Comparison of ENCODE assay signal across 14 cellular contexts in the genomic region with DNA sequence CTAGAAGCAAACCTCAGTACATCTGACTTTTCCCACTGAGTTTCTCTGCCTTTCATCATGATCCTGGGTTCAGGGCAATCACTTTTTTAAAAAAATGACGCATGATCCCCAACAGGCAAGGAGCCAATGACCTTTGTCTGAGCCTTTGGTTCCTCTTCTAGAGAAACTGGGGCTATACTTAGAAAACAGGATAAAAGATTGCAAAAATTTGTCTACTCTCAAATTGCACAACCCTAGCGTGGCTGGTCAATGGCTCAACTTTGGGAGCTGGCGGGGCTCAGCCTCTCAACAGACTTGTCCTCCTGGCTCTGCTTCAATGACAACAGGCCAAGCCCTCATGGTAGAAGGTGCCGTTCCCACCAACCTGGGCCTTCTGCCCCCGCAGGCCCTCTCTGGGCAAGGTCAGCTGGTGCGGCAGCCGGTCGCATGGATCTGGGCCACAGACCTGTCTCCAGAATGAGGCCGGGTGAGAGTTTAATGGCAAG. TPM values are rescaled to one million over a fixed set of nuclear protein-coding genes. Genes with fewer than 3 reads are reported as not detected.
DNase-seq lines count a peak whose midpoint lies in the region; ATAC-seq and TF ChIP-seq lines count a peak whose summit lies in the region.
"Had no signal": no experiment of that assay in that cellular context is flagged by ENCODE, and none has a peak within 500 bp of the region (broad histone marks: within the 10 kb centered on the region; RNA-seq: fewer than 3 reads in every experiment).

No MANE protein-coding gene starts in this region.

- no TSS peak for BruUV-seq in MCF 10A (replicated peaks; lab: Mats Ljungman, UMichigan)
- BruUV-seq in mammary epithelial cell (replicated peaks; lab: Mats Ljungman, UMichigan) = no TSS peak

- intact Hi-C loops in MCF 10A (cut with micrococcal nuclease) (loop anchor here (2.0 to 10.0 kb wide), 2 partner anchors 50 to 140 kb away; a partner anchor contains a TSS), mammary epithelial cell (cut with micrococcal nuclease) (no loop called here), mucosa of descending colon (cut with DNase I, micrococcal nuclease) (no loop called here), aorta (cut with DNase I) (no loop called here)

- H3K4me2 ChIP-seq in mammary epithelial cell (ENCODE audit: insufficient read depth, low read depth, low read length) = no peak overlapping the region
- H3K4me2 ChIP-seq in osteoblast (ENCODE audit: insufficient read depth, low read length) = no peak overlapping the region

- H3K36me3 ChIP-seq in mammary epithelial cell (ENCODE audit: insufficient read depth, low read length) (no peaks in the 10 kb centered on the region), mucosa of descending colon (ENCODE audit: low read depth) (no peaks in the 10 kb centered on the region), aorta (ENCODE audit: control insufficient read depth in 1 of 2, insufficient read depth in 2 of 2, low read length in 1 of 2) (no peaks in the 10 kb centered on the region), osteoblast (ENCODE audit: insufficient read depth, low read length) (no peaks in the 10 kb centered on the region)

- H3K4me3 ChIP-seq in mammary epithelial cell (replicated peaks in 1 of 3; ENCODE audit: insufficient read depth in 1 of 3, low read depth in 2 of 3, low read length in 3 of 3) (no peak overlapping the region), mucosa of descending colon (no peak overlapping the region), aorta (ENCODE audit: low read length in 2 of 2) (no peak overlapping the region), osteoblast (ENCODE audit: insufficient read depth, low read length) (no peak overlapping the region)

- no peaks in the 10 kb centered on the region for H3K9me3 Mint-ChIP-seq in MCF 10A (ENCODE audit: unreplicated experiment)
- H3K9me3 Mint-ChIP-seq: type B pancreatic cell had no signal

- H3K9me3 ChIP-seq in mammary epithelial cell (replicated peaks; ENCODE audit: insufficient read depth, low read length) (no peaks in the 10 kb centered on the region), mucosa of descending colon (no peaks in the 10 kb centered on the region), aorta (ENCODE audit: control insufficient read depth, low read length) (no peaks in the 10 kb centered on the region), osteoblast (ENCODE audit: low read depth, low read length) (no peaks in the 10 kb centered on the region)

- DNase-seq in MCF 10A (ENCODE audit: unreplicated experiment) (peak; percentile 98), mammary epithelial cell (no peak), fibroblast of peridontal ligament (ENCODE audit: extremely low read depth) (peak; percentile 69), mucosa of descending colon (peak in 2 of 3 donors; percentile 30 to 63), aorta (peak; percentile 82 to 85), osteoblast (ENCODE audit: insufficient read length, low spot score, missing footprints) (no peak), DMS153 treated with DMSO at 0.1 percent for 48 hours (lab: John Stamatoyannopoulos, UW; ENCODE audit: unreplicated experiment) (no peak)
- DNase-seq: activated CD8-positive, alpha-beta memory T cell treated with anti-CD3 and anti-CD28 coated beads for 24 hours; NCI-H1092 treated with DMSO at 0.1 percent for 48 hours; SHP77; stimulated activated CD4-positive, alpha-beta T cell treated with anti-CD3 and anti-CD28 coated beads, Interleukin-15, amount 100 ng/mL, for 24 hours had no signal

- POLR2A ChIA-PET in MCF 10A (lab: Yijun Ruan, JAX) = interaction anchor here (0.6 to 3.8 kb wide), 5 partner anchors 10 to 545 kb away, joined by 3 to 63 read pairs (median 4); no protein-coding TSS in a partner anchor

- in situ Hi-C loops in mammary epithelial cell (cut with MboI; ENCODE audit: low sequenced_read_pairs in 2 of 2) = no loop called here

- WGBS in mammary epithelial cell (ENCODE audit: low coverage, missing lambda C conversion rate) = 93% methylated on average over 5 of the region's 9 CpGs
- WGBS in aorta, 2 donors = 82 to 83% methylated on average over 9 of the region's 9 CpGs

- H3K27me3 Mint-ChIP-seq in MCF 10A (ENCODE audit: insufficient read depth, unreplicated experiment) = no peaks in the 10 kb centered on the region

- H4K20me1 ChIP-seq in mammary epithelial cell (ENCODE audit: insufficient read depth, low read length) (no peaks in the 10 kb centered on the region), osteoblast (ENCODE audit: insufficient read depth, low read length) (no peaks in the 10 kb centered on the region)

- dilution Hi-C loops in mammary epithelial cell (cut with HindIII; ENCODE audit: low sequenced_read_pairs) = no loop called here

- ATAC-seq in mucosa of descending colon (peak; percentile 17), aorta (ENCODE audit: low FRiP score) (peak; percentile 79), GM18868 (IDR thresholded peaks at IDR 0.05; ENCODE audit: unreplicated experiment) (no peak)

- TF ChIP-seq CTCF in MCF 10A (IDR thresholded peaks at IDR 0.05; ENCODE audit: unreplicated experiment) (no peak), mammary epithelial cell (conservative IDR thresholded peaks at IDR 0.05 in 1 of 2, IDR thresholded peaks at IDR 0.05 in 1 of 2; ENCODE audit: extremely low read depth in 1 of 2, insufficient read depth in 1 of 2, low read depth in 1 of 2, low read length in 2 of 2) (no peak), mucosa of descending colon (IDR thresholded peaks at IDR 0.05) (no peak), osteoblast (IDR thresholded peaks at IDR 0.05; ENCODE audit: extremely low read depth, low read depth, low read length) (no peak)

- H3K27ac Mint-ChIP-seq in MCF 10A (ENCODE audit: low read depth, unreplicated experiment) = peak overlapping the region; percentile 66
- H3K27ac Mint-ChIP-seq: type B pancreatic cell had no signal

- H3K27me3 ChIP-seq in mammary epithelial cell (ENCODE audit: insufficient read depth, low read length) (no peaks in the 10 kb centered on the region), aorta (ENCODE audit: control insufficient read depth in 1 of 2, insufficient read depth in 2 of 2, low read length in 1 of 2) (no peaks in the 10 kb centered on the region), osteoblast (ENCODE audit: insufficient read depth, low read length) (peaks cover 37% of the 10 kb centered on the region)

- H3K36me3 Mint-ChIP-seq in MCF 10A (ENCODE audit: insufficient read depth, unreplicated experiment) = no peaks in the 10 kb centered on the region
- H3K36me3 Mint-ChIP-seq: type B pancreatic cell had no signal

- H3K4me1 Mint-ChIP-seq in MCF 10A (ENCODE audit: insufficient read depth, unreplicated experiment) = peaks cover 45% of the 10 kb centered on the region

- H3K27ac ChIP-seq in mammary epithelial cell (ENCODE audit: insufficient read depth, low read depth, low read length) = no peak overlapping the region
- no peak overlapping the region for H3K27ac ChIP-seq in aorta (ENCODE audit: low read depth in 1 of 2, low read length in 2 of 2)
- H3K27ac ChIP-seq in osteoblast (ENCODE audit: low read depth, low read length) = no peak overlapping the region

- H3K4me1 ChIP-seq in mammary epithelial cell (ENCODE audit: insufficient read depth, low read length) = peaks cover 49% of the 10 kb centered on the region
- H3K4me1 ChIP-seq in mucosa of descending colon (ENCODE audit: low read depth) = peaks cover 9% of the 10 kb centered on the region
- no peaks in the 10 kb centered on the region for H3K4me1 ChIP-seq in aorta (ENCODE audit: control insufficient read depth in 1 of 2, insufficient read depth in 2 of 2, low read length in 2 of 2)
- peaks cover 25% of the 10 kb centered on the region for H3K4me1 ChIP-seq in osteoblast (ENCODE audit: insufficient read depth, low read length)

- H3K9ac ChIP-seq in mammary epithelial cell (ENCODE audit: insufficient read depth, low read length) = no peak overlapping the region

- CTCF ChIA-PET in MCF 10A (lab: Yijun Ruan, JAX) (interaction anchor here (0.9 to 1.4 kb wide), 3 partner anchors 11 to 21 kb away, joined by 3 to 4 read pairs (median 4); no protein-coding TSS in a partner anchor), mammary epithelial cell (lab: Charles Lee; ENCODE audit: low non-redundant PET) (no interaction called here)

- H3K79me2 ChIP-seq in mammary epithelial cell (ENCODE audit: insufficient read depth, low read length) = no peaks in the 10 kb centered on the region
- H3K79me2 ChIP-seq in osteoblast (ENCODE audit: insufficient read depth, low read length) = no peaks in the 10 kb centered on the region

- no peak overlapping the region for H2AFZ ChIP-seq in mammary epithelial cell (ENCODE audit: low read depth, low read length)
- H2AFZ ChIP-seq in osteoblast (ENCODE audit: low read length) = no peak overlapping the region

- H3K4me3 Mint-ChIP-seq in MCF 10A (ENCODE audit: unreplicated experiment) = no peak overlapping the region
- H3K4me3 Mint-ChIP-seq: type B pancreatic cell had no signal

RNA-seq across cellular contexts. Expression of a gene that starts 48.7 kb away (rescaled TPM):
- total RNA-seq in MCF 10A (2022) = not detected in 2 replicates
- not detected for total RNA-seq in mammary epithelial cell
- polyA plus RNA-seq in mammary epithelial cell = not detected
- not detected for polyA minus RNA-seq in mammary epithelial cell
- total RNA-seq in mucosa of descending colon = not detected
- not detected for total RNA-seq in aorta
- not detected for polyA plus RNA-seq in aorta
- total RNA-seq in osteoblast = not detected in 2 replicates
- total RNA-seq: chondrocyte had no signal

RNA-seq across cellular contexts. Expression of a gene that starts 50.0 kb away (rescaled TPM):
- total RNA-seq in MCF 10A (2022) (18.0 and 23.6 TPM in 2 replicates), mammary epithelial cell (10 to 100 TPM; 49.6 to 68.3 TPM), mucosa of descending colon (10 to 100 TPM in 2 of 3 donors, 1 to 10 TPM in 1; 7.6 to 24.4 (median 14.1) TPM), aorta (10 to 100 TPM; 41.4 to 62.9 TPM), osteoblast (13.8 and 15.9 TPM in 2 replicates)
- polyA plus RNA-seq in mammary epithelial cell (41.1 TPM), aorta (10 to 100 TPM; 14.8 to 15.3 TPM)
- polyA minus RNA-seq in mammary epithelial cell = 78.0 TPM

Comparison
In these comparisons a context has a peak if more than half of its experiments do, and no peak if none do; other contexts are left out.
1. DNase-seq: peak in MCF 10A (single experiment), fibroblast of peridontal ligament (single experiment), mucosa of descending colon (2 of 3) and aorta (2 of 2); none in mammary epithelial cell (single experiment), osteoblast (single experiment) and DMS153 treated with DMSO at 0.1 percent for 48 hours (single experiment).